In genomic region chr10:93711891-93712290, GRCh38 we compare ENCODE assay signal across 18 cellular contexts. TPM values are rescaled to one million over a fixed set of nuclear protein-coding genes. Genes with fewer than 3 reads are reported as not detected.
"Had no signal": no experiment of that assay in that cellular context is flagged by ENCODE, and none has a peak within 500 bp of the region (broad histone marks: within the 10 kb centered on the region; RNA-seq: fewer than 3 reads in every experiment).

No MANE protein-coding gene starts in this region.

- DNase-seq: activated CD4-positive, alpha-beta T cell treated with anti-CD3 and anti-CD28 coated beads, Interleukin-2, amount 50 U/mL, for 4 hours; activated naive CD4-positive, alpha-beta T cell; activated naive CD8-positive, alpha-beta T cell treated with anti-CD3 and anti-CD28 coated beads, Interleukin-2, amount 10 ng/mL, durations not matched to agents 7 days and 5 days; activated T-cell treated with anti-CD3 and anti-CD28 coated beads for 4 hours; heart left ventricle; left colon; lower lobe of right lung; stimulated activated CD4-positive, alpha-beta T cell treated with anti-CD3 and anti-CD28 coated beads, Interleukin-12 subunit alpha, Interleukin-12 subunit beta, amount 100 ng/mL, for 4 hours; stimulated activated CD4-positive, alpha-beta T cell treated with anti-CD3 and anti-CD28 coated beads, Interleukin-2, amount 100 ng/mL, for 24 hours; SW 1271; thyroid gland; uterus had no signal

- H3K4me3 ChIP-seq: cardiac muscle cell, heart left ventricle, lower lobe of right lung, prostate gland, thyroid gland, uterus had no signal

- ATAC-seq: activated CD4-positive, CD25-positive, alpha-beta regulatory T cell treated with anti-CD3 and anti-CD28 coated beads, Interleukin-2, amount 50 U/mL, for 24 hours; heart left ventricle; left colon; lower lobe of right lung; sciatic nerve had no signal

RNA-seq across cellular contexts. Expression of gene LGI1, which starts 45.8 kb away (rescaled TPM):
- total RNA-seq: activated naive CD8-positive, alpha-beta T cell treated with anti-CD3 and anti-CD28 coated beads, Interleukin-2, amount 10 ng/mL, durations not matched to agents 7 days and 5 days; cardiac muscle cell; lower lobe of right lung; myocyte; T-helper 2 cell treated with Interferon-gamma antibody and Interleukin-4, amounts not matched to agents 100 ng/mL and 5 ng/mL, for 36 hours; thyroid gland had no signal
- polyA plus RNA-seq: cardiac muscle cell had no signal
